15 cellular contexts compared by ENCODE assay signal in the genomic region with DNA sequence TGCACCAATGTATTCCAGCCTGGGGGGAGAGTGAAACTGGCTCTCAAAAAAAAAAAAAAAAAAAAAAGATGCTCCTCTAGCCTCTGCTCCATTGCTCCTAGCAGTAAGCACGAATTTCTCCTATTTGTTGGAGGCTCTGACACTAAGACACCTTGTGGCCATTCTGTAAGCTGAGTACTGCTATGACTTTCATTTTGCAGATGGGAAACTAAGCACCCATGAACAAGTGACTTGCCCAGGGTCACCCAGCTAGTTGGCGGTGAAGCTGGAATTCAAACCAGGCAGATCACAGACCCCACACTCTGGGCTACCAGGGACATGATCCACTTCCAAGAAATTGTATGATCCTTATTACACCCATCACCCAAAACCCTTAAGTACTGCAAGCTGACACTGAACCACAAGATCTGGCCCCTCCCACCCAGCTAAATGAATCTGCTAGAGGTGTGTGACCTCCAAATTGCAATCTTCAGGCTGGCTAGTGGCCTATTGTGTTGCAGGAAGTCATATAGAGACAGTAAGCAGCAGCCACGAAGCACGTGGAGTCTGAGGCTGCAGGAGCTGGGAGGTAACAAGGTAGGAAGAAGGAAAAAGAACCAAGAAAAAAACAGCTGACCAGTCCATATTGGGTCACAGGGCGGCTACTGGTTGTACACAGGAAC.
DNase-seq lines count a peak whose midpoint lies in the region; ATAC-seq and TF ChIP-seq lines count a peak whose summit lies in the region.
"Had no signal": no experiment of that assay in that cellular context is flagged by ENCODE, and none has a peak within 500 bp of the region (broad histone marks: within the 10 kb centered on the region; RNA-seq: fewer than 3 reads in every experiment).

No MANE protein-coding gene starts in this region.

- H3K27ac ChIP-seq in effector memory CD4-positive, alpha-beta T cell (ENCODE audit: insufficient read depth, low read length, poor library complexity, severe bottlenecking), result no peak overlapping the region
- H3K27ac ChIP-seq: cardiac muscle cell had no signal

- DNase-seq in activated CD4-positive, alpha-beta T cell treated with anti-CD3 and anti-CD28 coated beads for 36 hours, result peak; percentile 50
- no peak for DNase-seq in activated CD4-positive, alpha-beta T cell treated with anti-CD3 and anti-CD28 coated beads, Interleukin-2, amount 50 U/mL, for 48 hours
- DNase-seq in GM13976 (ENCODE audit: low spot score), result peak; percentile 45
- DNase-seq in activated CD4-positive, alpha-beta memory T cell treated with anti-CD3 and anti-CD28 coated beads, Interleukin-2, amount 10 ng/mL, durations not matched to agents 7 days and 5 days, result peak; percentile 50
- no peak for DNase-seq in natural killer cell
- no peak for DNase-seq in effector memory CD4-positive, alpha-beta T cell
- DNase-seq in HT-29 (ENCODE audit: low spot score), result no peak
- no peak for DNase-seq in 8988T
- DNase-seq: activated CD4-positive, alpha-beta T cell treated with anti-CD3 and anti-CD28 coated beads, Interleukin-2, amount 50 U/mL, for 1 hour; foreskin fibroblast; NCI-H345; right cardiac atrium; stimulated activated CD4-positive, alpha-beta T cell treated with anti-CD3 and anti-CD28 coated beads, Interleukin-2, amount 100 ng/mL, for 48 hours had no signal

- peak; percentile 83 for ATAC-seq in activated CD4-positive, alpha-beta T cell treated with anti-CD3 and anti-CD28 coated beads for 36 hours
- ATAC-seq in natural killer cell, result peak; percentile 62 to 76 (median 72)
- ATAC-seq: right cardiac atrium had no signal

- no peaks in the 10 kb centered on the region for H3K27me3 Mint-ChIP-seq in activated CD4-positive, alpha-beta T cell treated with anti-CD3 and anti-CD28 coated beads for 36 hours
- H3K27me3 Mint-ChIP-seq in activated CD4-positive, alpha-beta memory T cell treated with anti-CD3 and anti-CD28 coated beads, Interleukin-2, amount 10 ng/mL, durations not matched to agents 7 days and 5 days, result no peaks in the 10 kb centered on the region
- no peaks in the 10 kb centered on the region for H3K27me3 Mint-ChIP-seq in natural killer cell (ENCODE audit: low read depth in 2 of 2)
- H3K27me3 Mint-ChIP-seq: activated naive CD4-positive, alpha-beta T cell treated with anti-CD3 and anti-CD28 coated beads, Interleukin-2, amount 50 U/mL, for 24 hours had no signal

- TF ChIP-seq CTCF in GM13976 (IDR thresholded peaks at IDR 0.05; ENCODE audit: borderline replicate concordance, control extremely low read depth, extremely low read depth, insufficient read depth, missing control alignments), result no peak
- no peak for TF ChIP-seq CTCF in natural killer cell (IDR thresholded peaks at IDR 0.05)

- no peaks in the 10 kb centered on the region for H3K9me3 Mint-ChIP-seq in activated CD4-positive, alpha-beta T cell treated with anti-CD3 and anti-CD28 coated beads for 36 hours (ENCODE audit: low read depth)
- H3K9me3 Mint-ChIP-seq in activated CD4-positive, alpha-beta memory T cell treated with anti-CD3 and anti-CD28 coated beads, Interleukin-2, amount 10 ng/mL, durations not matched to agents 7 days and 5 days, result no peaks in the 10 kb centered on the region
- no peaks in the 10 kb centered on the region for H3K9me3 Mint-ChIP-seq in natural killer cell
- H3K9me3 Mint-ChIP-seq: activated naive CD4-positive, alpha-beta T cell treated with anti-CD3 and anti-CD28 coated beads, Interleukin-2, amount 50 U/mL, for 24 hours had no signal

- H3K36me3 ChIP-seq in effector memory CD4-positive, alpha-beta T cell (ENCODE audit: control insufficient read depth, insufficient read depth, low read length), result no peaks in the 10 kb centered on the region
- H3K36me3 ChIP-seq: cardiac muscle cell had no signal

- H3K36me3 Mint-ChIP-seq in activated CD4-positive, alpha-beta T cell treated with anti-CD3 and anti-CD28 coated beads for 36 hours (ENCODE audit: low read depth), result peaks cover 3% of the 10 kb centered on the region
- H3K36me3 Mint-ChIP-seq in activated CD4-positive, alpha-beta memory T cell treated with anti-CD3 and anti-CD28 coated beads, Interleukin-2, amount 10 ng/mL, durations not matched to agents 7 days and 5 days (ENCODE audit: low read depth), result peaks cover 13% of the 10 kb centered on the region
- no peaks in the 10 kb centered on the region for H3K36me3 Mint-ChIP-seq in natural killer cell

- H3K4me1 Mint-ChIP-seq in activated CD4-positive, alpha-beta T cell treated with anti-CD3 and anti-CD28 coated beads for 36 hours, result peaks cover 13% of the 10 kb centered on the region
- H3K4me1 Mint-ChIP-seq in activated CD4-positive, alpha-beta memory T cell treated with anti-CD3 and anti-CD28 coated beads, Interleukin-2, amount 10 ng/mL, durations not matched to agents 7 days and 5 days, result peaks cover 26% of the 10 kb centered on the region
- H3K4me1 Mint-ChIP-seq in natural killer cell, result peaks cover 57 to 65% of the 10 kb centered on the region in 2 donors

- no peak overlapping the region for H3K4me3 ChIP-seq in effector memory CD4-positive, alpha-beta T cell (ENCODE audit: insufficient read depth, low read depth, low read length, poor library complexity, severe bottlenecking)
- H3K4me3 ChIP-seq: cardiac muscle cell had no signal

- in situ Hi-C loops in GM13976 (cut with MboI; ENCODE audit: low sequenced_read_pairs, unreplicated experiment), result loop anchor here (10.0 kb wide), 1 partner anchor 213 kb away; a partner anchor contains a TSS

- no peaks in the 10 kb centered on the region for H3K4me1 ChIP-seq in effector memory CD4-positive, alpha-beta T cell (ENCODE audit: control insufficient read depth, insufficient read depth, low read length, poor library complexity, severe bottlenecking)

- no peak overlapping the region for H3K27ac Mint-ChIP-seq in activated CD4-positive, alpha-beta T cell treated with anti-CD3 and anti-CD28 coated beads for 36 hours
- peak overlapping the region; percentile 11 for H3K27ac Mint-ChIP-seq in activated CD4-positive, alpha-beta memory T cell treated with anti-CD3 and anti-CD28 coated beads, Interleukin-2, amount 10 ng/mL, durations not matched to agents 7 days and 5 days
- peak overlapping the region; percentile 16 to 55 for H3K27ac Mint-ChIP-seq in natural killer cell
- H3K27ac Mint-ChIP-seq: activated naive CD4-positive, alpha-beta T cell treated with anti-CD3 and anti-CD28 coated beads, Interleukin-2, amount 50 U/mL, for 24 hours had no signal

- no peak overlapping the region for H3K4me3 Mint-ChIP-seq in activated CD4-positive, alpha-beta T cell treated with anti-CD3 and anti-CD28 coated beads for 36 hours
- no peak overlapping the region for H3K4me3 Mint-ChIP-seq in activated CD4-positive, alpha-beta memory T cell treated with anti-CD3 and anti-CD28 coated beads, Interleukin-2, amount 10 ng/mL, durations not matched to agents 7 days and 5 days
- H3K4me3 Mint-ChIP-seq in natural killer cell, result no peak overlapping the region
- H3K4me3 Mint-ChIP-seq: activated naive CD4-positive, alpha-beta T cell treated with anti-CD3 and anti-CD28 coated beads, Interleukin-2, amount 50 U/mL, for 24 hours had no signal

- POLR2A ChIA-PET in activated CD4-positive, alpha-beta T cell treated with anti-CD3 and anti-CD28 coated beads for 36 hours (lab: Charles Lee), result no interaction called here
- POLR2A ChIA-PET in activated CD4-positive, alpha-beta memory T cell treated with anti-CD3 and anti-CD28 coated beads, Interleukin-2, amount 10 ng/mL, durations not matched to agents 7 days and 5 days (lab: Charles Lee), result interaction anchor here (0.8 to 1.9 kb wide), 4 partner anchors 10 to 155 kb away, joined by 4 to 6 read pairs (median 4); no protein-coding TSS in a partner anchor

- no peaks in the 10 kb centered on the region for H3K9me3 ChIP-seq in effector memory CD4-positive, alpha-beta T cell (ENCODE audit: control insufficient read depth, low read length)

- CTCF ChIA-PET in activated CD4-positive, alpha-beta T cell treated with anti-CD3 and anti-CD28 coated beads for 36 hours (lab: Charles Lee), result interaction anchor here (1.1 kb wide), 1 partner anchor 52 kb away, joined by 7 read pairs; no protein-coding TSS in a partner anchor
- CTCF ChIA-PET in activated CD4-positive, alpha-beta memory T cell treated with anti-CD3 and anti-CD28 coated beads, Interleukin-2, amount 10 ng/mL, durations not matched to agents 7 days and 5 days (lab: Charles Lee), result interaction anchor here (0.8 to 1.9 kb wide), 4 partner anchors 23 to 318 kb away, joined by 3 to 6 read pairs (median 4); no protein-coding TSS in a partner anchor

- intact Hi-C loops in activated CD4-positive, alpha-beta T cell treated with anti-CD3 and anti-CD28 coated beads for 36 hours (cut with DNase I, micrococcal nuclease), result no loop called here
- intact Hi-C loops in natural killer cell (cut with micrococcal nuclease), result no loop called here

- H3K27me3 ChIP-seq in effector memory CD4-positive, alpha-beta T cell (replicated peaks; ENCODE audit: control insufficient read depth, insufficient read depth, low read length, poor library complexity, severe bottlenecking), result no peaks in the 10 kb centered on the region
- H3K27me3 ChIP-seq: cardiac muscle cell had no signal

Comparison
In these comparisons a context has a peak if more than half of its experiments do, and no peak if none do; other contexts are left out.
1. DNase-seq: peak in activated CD4-positive, alpha-beta T cell treated with anti-CD3 and anti-CD28 coated beads for 36 hours (single experiment), GM13976 (single experiment) and activated CD4-positive, alpha-beta memory T cell treated with anti-CD3 and anti-CD28 coated beads, Interleukin-2, amount 10 ng/mL, durations not matched to agents 7 days and 5 days (single experiment); none in activated CD4-positive, alpha-beta T cell treated with anti-CD3 and anti-CD28 coated beads, Interleukin-2, amount 50 U/mL, for 48 hours (0 of 2), natural killer cell (single experiment), effector memory CD4-positive, alpha-beta T cell (0 of 3), HT-29 (single experiment) and 8988T (single experiment).